ENCODE assay signal across 8 cellular contexts in genomic region chr21:42614811-42615342, GRCh38. TPM values are rescaled to one million over a fixed set of nuclear protein-coding genes. Genes with fewer than 3 reads are reported as not detected.
DNase-seq lines count a peak whose midpoint lies in the region; ATAC-seq and TF ChIP-seq lines count a peak whose summit lies in the region.

No MANE protein-coding gene starts in this region.

- no peak overlapping the region for H3K4me3 ChIP-seq in GM23338

- no peaks in the 10 kb centered on the region for H3K79me2 ChIP-seq in GM23338 (replicated peaks; ENCODE audit: insufficient read depth)

- H3K9me2 ChIP-seq in GM23338 (ENCODE audit: insufficient read depth): 0 out of 2 replicates have a peak, but pooled peaks cover under 1% of the 10 kb centered on the region

- peak; percentile 74 for ATAC-seq in GM23338
- no peak for ATAC-seq in HG03460 (IDR thresholded peaks at IDR 0.05; ENCODE audit: unreplicated experiment)

- 0 out of 2 replicates have a peak, but pooled peaks cover 3% of the 10 kb centered on the region for H3F3A ChIP-seq in GM23338 (replicated peaks; ENCODE audit: low read depth)

- DNase-seq in GM23338 (ENCODE audit: low spot score) (peak; percentile 54), RPMI7951 (ENCODE audit: low read depth) (peak; percentile 22), mesenteric fat pad (ENCODE audit: low spot score) (peak; percentile 82), amniotic stem cell (lab: John Stamatoyannopoulos, UW) (no peak), NCI-H510A treated with DMSO at 0.1 percent for 48 hours (lab: John Stamatoyannopoulos, UW) (no peak), AG08395 (ENCODE audit: low spot score) (no peak)
- DNase-seq in activated naive CD4-positive, alpha-beta T cell treated with Interleukin-2 at 50 U/mL for 16 hours: peak; percentile 56

- H3K27ac ChIP-seq in GM23338 (ENCODE audit: low read depth): no peak overlapping the region

- H3K9me3 Mint-ChIP-seq in GM23338: peaks cover 9% of the 10 kb centered on the region; the same call in 2 of the 3 replicates

- H3K4me1 Mint-ChIP-seq in GM23338: no peaks in the 10 kb centered on the region

- no peak overlapping the region for H3K4me2 ChIP-seq in GM23338

- H3K27me3 Mint-ChIP-seq in GM23338 (ENCODE audit: insufficient read depth, low read depth, poor library complexity): peaks cover 6% of the 10 kb centered on the region

- H3K27ac Mint-ChIP-seq in GM23338: no peak overlapping the region

- H3K36me3 ChIP-seq in GM23338 (ENCODE audit: insufficient read depth): no peaks in the 10 kb centered on the region

- no peaks in the 10 kb centered on the region for H3K4me1 ChIP-seq in GM23338 (ENCODE audit: insufficient read depth)

- no peak overlapping the region for H3K4me3 Mint-ChIP-seq in GM23338

- 0 out of 2 replicates have a peak overlapping the region, but pooled peaks have one; percentile 4 for H2AFZ ChIP-seq in GM23338

- H4K20me1 ChIP-seq in GM23338 (replicated peaks; ENCODE audit: insufficient read depth): no peaks in the 10 kb centered on the region

- H3K27me3 ChIP-seq in GM23338 (ENCODE audit: insufficient read depth): no peaks in the 10 kb centered on the region

- no peak for TF ChIP-seq CTCF in GM23338 (conservative IDR thresholded peaks at IDR 0.05; ENCODE audit: low read depth in 2 of 2)

- no peaks in the 10 kb centered on the region for H3K36me3 Mint-ChIP-seq in GM23338 (ENCODE audit: low read depth)

TF ChIP-seq in GM23338, 12 proteins besides CTCF, POLR2A, EP300 and RAD21:
- TF ChIP-seq CREB1 (CRISPR knock-in tag; IDR thresholded peaks at IDR 0.05; ENCODE audit: low read depth): no peak
- TF ChIP-seq JUNB (IDR thresholded peaks at IDR 0.05; ENCODE audit: unreplicated experiment): no peak
- no peak for TF ChIP-seq NANOG (IDR thresholded peaks at IDR 0.05; ENCODE audit: borderline replicate concordance)
- no peak for TF ChIP-seq STAT1 (IDR thresholded peaks at IDR 0.05; ENCODE audit: unreplicated experiment)
- TF ChIP-seq EZH2 (IDR thresholded peaks at IDR 0.05; ENCODE audit: low read depth, unreplicated experiment): no peak
- TF ChIP-seq ZNF331 (CRISPR knock-in tag; IDR thresholded peaks at IDR 0.05; ENCODE audit: low read depth): no peak
- no peak for TF ChIP-seq ZNF114 (CRISPR knock-in tag; IDR thresholded peaks at IDR 0.05)

RNA-seq across cellular contexts. Expression of gene PDE9A, which starts 38.5 kb away (rescaled TPM):
- total RNA-seq in GM23338 (2014; rRNA removed; shearing (Covaris generic)): 26.5 and 33.3 TPM in 2 replicates
- polyA plus RNA-seq in GM23338 (2016; fragmentation: Nextera tagmentation; extraction: Ambion mirVana): 27.2 and 31.1 TPM in 2 replicates
- not detected in 2 replicates for total RNA-seq in RPMI7951 (2014; rRNA removed; shearing (Covaris generic))
- total RNA-seq in mesenteric fat pad: 7.9 TPM

Comparison
In these comparisons a context has a peak if more than half of its experiments do, and no peak if none do; other contexts are left out.
1. DNase-seq: peak in GM23338 (single experiment), RPMI7951 (single experiment), activated naive CD4-positive, alpha-beta T cell treated with Interleukin-2 at 50 U/mL for 16 hours (single experiment) and mesenteric fat pad (single experiment); none in amniotic stem cell (single experiment), NCI-H510A treated with DMSO at 0.1 percent for 48 hours (single experiment) and AG08395 (single experiment).